8 cellular contexts compared by ENCODE assay signal in the genomic region with DNA sequence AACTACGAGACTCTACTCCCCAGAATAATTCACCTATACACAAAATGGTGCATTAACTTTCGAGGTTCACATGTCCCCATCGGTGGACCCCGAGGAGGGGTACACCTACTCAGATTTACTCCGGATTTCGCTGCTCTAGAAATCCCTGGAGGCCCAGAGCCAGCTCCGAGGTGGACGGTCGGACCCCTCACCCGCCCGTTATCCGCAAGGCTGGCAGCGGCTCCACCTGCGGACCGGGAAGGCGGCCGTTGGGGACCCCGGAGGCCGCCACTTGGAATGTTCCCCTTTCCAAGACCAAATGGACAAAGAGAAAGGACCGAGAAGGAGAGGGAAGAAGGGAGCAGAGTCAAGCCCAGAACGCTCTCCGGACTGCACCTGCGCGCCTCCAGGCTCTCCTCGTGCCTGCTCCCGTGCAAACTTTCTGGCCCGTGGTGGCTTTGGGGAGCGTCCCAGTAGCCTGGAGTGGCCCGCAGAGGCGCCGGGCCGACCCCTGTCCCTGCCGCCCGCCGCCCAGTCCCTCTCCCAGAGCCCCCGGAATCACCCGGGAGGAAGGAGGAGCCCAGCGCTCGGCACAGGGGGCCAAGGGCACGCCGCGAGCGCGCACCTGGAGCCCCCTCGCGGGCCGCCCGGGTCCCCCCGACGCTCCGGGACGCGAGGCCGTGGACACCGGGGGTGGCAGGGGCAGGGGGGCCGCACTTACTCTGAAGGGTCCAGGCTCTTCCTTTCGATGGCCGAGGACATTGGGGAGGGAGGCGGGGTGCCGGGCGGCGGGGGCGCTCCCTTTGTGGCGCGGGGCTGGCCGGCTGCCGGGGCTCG. TPM values are rescaled to one million over a fixed set of nuclear protein-coding genes. Genes with fewer than 3 reads are reported as not detected.
DNase-seq lines count a peak whose midpoint lies in the region; ATAC-seq and TF ChIP-seq lines count a peak whose summit lies in the region.

No MANE protein-coding gene starts in this region.

- ATAC-seq in heart right ventricle (peak in 4 of 8 donors; percentile 4 to 22 (median 13)), Right ventricle myocardium superior (ENCODE audit: poor library complexity) (no peak), activated B cell treated with CpG ODN at 0.5 μM for 24 hours (ENCODE audit: low read depth) (peak; percentile 8)
- peak; percentile 52 for ATAC-seq in stimulated activated naive CD8-positive, alpha-beta T cell treated with anti-CD3 and anti-CD28 coated beads, Interleukin-15, amount 100 ng/mL, for 72 hours

- no peaks in the 10 kb centered on the region for H3K9me3 Mint-ChIP-seq in activated B cell treated with CpG ODN at 0.5 μM for 24 hours
- no peaks in the 10 kb centered on the region for H3K9me3 Mint-ChIP-seq in stimulated activated naive CD8-positive, alpha-beta T cell treated with anti-CD3 and anti-CD28 coated beads, Interleukin-15, amount 100 ng/mL, for 72 hours

- H3K27me3 Mint-ChIP-seq in activated B cell treated with CpG ODN at 0.5 μM for 24 hours, result no peaks in the 10 kb centered on the region
- H3K27me3 Mint-ChIP-seq in stimulated activated naive CD8-positive, alpha-beta T cell treated with anti-CD3 and anti-CD28 coated beads, Interleukin-15, amount 100 ng/mL, for 72 hours, result peaks cover 90% of the 10 kb centered on the region

- H3K9me3 ChIP-seq in heart right ventricle, result no peaks in the 10 kb centered on the region

- POLR2A ChIA-PET in activated B cell treated with CpG ODN at 0.5 μM for 24 hours (lab: Charles Lee), result interaction anchor here (1.0 to 4.5 kb wide), 9 partner anchors 10 to 102 kb away, joined by 3 to 30 read pairs (median 5); a partner anchor contains a TSS

- intact Hi-C loops in heart right ventricle (cut with DNase I) (loop anchor here in 2 of 10 donors (5.0 kb wide), 2 partner anchors 68 to 73 kb away; no protein-coding TSS in a partner anchor), Right ventricle myocardium superior (cut with DNase I) (loop anchor here (10.0 kb wide), 1 partner anchor 496 kb away; no protein-coding TSS in a partner anchor), activated B cell treated with CpG ODN at 0.5 μM for 24 hours (cut with micrococcal nuclease) (loop anchor here (1.0 to 2.0 kb wide), 2 partner anchors 11 to 44 kb away; no protein-coding TSS in a partner anchor)

- 2 to 3% methylated on average over 63 to 68 of the region's 68 CpGs for WGBS in heart right ventricle, 2 donors

- no peak for TF ChIP-seq CTCF in heart right ventricle (IDR thresholded peaks at IDR 0.05)
- no peak for TF ChIP-seq CTCF in activated B cell treated with CpG ODN at 0.5 μM for 24 hours (IDR thresholded peaks at IDR 0.05)

- CTCF ChIA-PET in activated B cell treated with CpG ODN at 0.5 μM for 24 hours (lab: Charles Lee), result interaction anchor here (0.7 to 4.3 kb wide), 5 partner anchors 9 to 119 kb away, joined by 3 to 32 read pairs (median 6); no protein-coding TSS in a partner anchor

- peaks cover 3% of the 10 kb centered on the region for H3K36me3 Mint-ChIP-seq in activated B cell treated with CpG ODN at 0.5 μM for 24 hours (ENCODE audit: low read depth)

- peak overlapping the region; percentile 80 for H3K4me3 Mint-ChIP-seq in activated B cell treated with CpG ODN at 0.5 μM for 24 hours
- peak overlapping the region; percentile 20 to 54 for H3K4me3 Mint-ChIP-seq in stimulated activated naive CD8-positive, alpha-beta T cell treated with anti-CD3 and anti-CD28 coated beads, Interleukin-15, amount 100 ng/mL, for 72 hours

- peaks cover 0 to 78% (median 25%) of the 10 kb centered on the region in 9 donors for H3K4me1 ChIP-seq in heart right ventricle

- H3K36me3 ChIP-seq in heart right ventricle, result peaks cover 0 to 15% (median 0%) of the 10 kb centered on the region in 9 donors

- peaks cover 36% of the 10 kb centered on the region for H3K4me1 Mint-ChIP-seq in activated B cell treated with CpG ODN at 0.5 μM for 24 hours
- peaks cover 18% of the 10 kb centered on the region for H3K4me1 Mint-ChIP-seq in stimulated activated naive CD8-positive, alpha-beta T cell treated with anti-CD3 and anti-CD28 coated beads, Interleukin-15, amount 100 ng/mL, for 72 hours

- H3K27me3 ChIP-seq in heart right ventricle, result peaks cover 0 to 29% (median 4%) of the 10 kb centered on the region in 7 donors

- H3K4me3 ChIP-seq in heart right ventricle, result peak overlapping the region; percentile 44 to 92 (median 72)

- DNase-seq in heart right ventricle (peak in 1 of 2 donors; percentile 23), Right ventricle myocardium superior (no peak), activated B cell treated with CpG ODN at 0.5 μM for 24 hours (no peak), iPS-NIHi11 (ENCODE audit: low spot score) (peak; percentile 23), T1000 (lab: John Stamatoyannopoulos, UW) (no peak)
- no peak for DNase-seq in stimulated activated naive CD8-positive, alpha-beta T cell treated with anti-CD3 and anti-CD28 coated beads, Interleukin-15, amount 100 ng/mL, for 72 hours
- no peak for DNase-seq in stimulated activated naive CD4-positive, alpha-beta T cell treated with Interleukin-2 at 50 U/mL for 16 hours (lab: John Stamatoyannopoulos, UW)
- DNase-seq in effector CD4-positive, alpha-beta T cell, result no peak

- peak overlapping the region; percentile 41 for H3K27ac Mint-ChIP-seq in activated B cell treated with CpG ODN at 0.5 μM for 24 hours
- no peak overlapping the region for H3K27ac Mint-ChIP-seq in stimulated activated naive CD8-positive, alpha-beta T cell treated with anti-CD3 and anti-CD28 coated beads, Interleukin-15, amount 100 ng/mL, for 72 hours

- peak overlapping the region; percentile 57 to 94 (median 87) for H3K27ac ChIP-seq in heart right ventricle

RNA-seq across cellular contexts. Expression of a gene that starts 23.0 kb away (rescaled TPM):
- total RNA-seq in heart right ventricle, result 10 to 100 TPM in 3 of 10 donors, 1 to 10 TPM in 7; 3.9 to 16.9 (median 9.1) TPM
- 10 to 100 TPM; 10.7 to 14.0 TPM for polyA plus RNA-seq in heart right ventricle
- 9.1 TPM for total RNA-seq in Right ventricle myocardium superior
- 29.1 and 34.4 TPM in 2 replicates for total RNA-seq in activated B cell treated with CpG ODN at 0.5 μM for 24 hours
